Comparison of ENCODE assay signal across 9 cellular contexts in the genomic region with DNA sequence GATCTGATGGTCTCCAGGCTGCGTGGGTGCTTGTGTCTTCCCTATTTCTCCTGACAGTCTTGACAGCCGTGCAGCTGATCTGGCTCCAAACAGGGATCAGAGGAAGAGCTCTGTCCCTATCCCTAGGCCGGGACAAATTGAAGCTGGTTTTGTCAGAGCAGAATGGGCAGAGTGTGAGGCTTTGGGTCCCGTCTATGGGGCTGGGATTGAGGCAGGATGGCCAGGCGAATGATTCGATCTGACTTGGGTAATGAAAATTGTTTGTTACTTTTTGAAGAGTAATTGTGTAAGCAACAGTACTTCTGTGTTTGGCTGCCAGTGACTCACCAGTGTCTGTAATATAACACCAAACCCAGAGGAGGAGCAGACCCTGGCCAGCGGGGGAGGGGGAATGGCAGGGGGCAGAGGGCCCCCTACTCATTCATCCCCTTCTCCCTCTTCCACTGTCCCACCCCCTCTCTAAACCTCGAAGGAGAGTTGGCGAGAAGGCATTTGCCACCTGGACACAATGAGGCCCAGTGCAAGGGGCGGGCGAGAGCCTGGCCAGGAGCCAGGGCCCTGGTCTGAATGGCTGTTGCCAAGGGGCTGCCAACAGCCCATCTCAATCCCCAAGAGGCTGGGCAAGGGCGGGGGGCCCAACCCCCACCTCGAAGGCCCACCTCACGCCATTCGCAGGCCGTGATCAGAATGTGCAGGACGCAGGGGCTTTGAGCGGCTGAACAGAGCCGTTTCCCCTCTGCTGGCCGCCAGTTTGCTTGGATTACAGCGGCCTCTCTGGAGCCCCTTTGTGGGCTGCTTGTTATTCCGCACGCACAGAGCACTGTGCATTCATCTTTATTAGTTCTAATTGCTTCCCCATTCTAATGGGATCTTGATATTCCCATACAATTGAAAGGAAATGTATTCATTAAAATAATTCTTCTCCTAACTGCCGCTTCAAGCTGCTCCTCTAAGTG. TPM values are rescaled to one million over a fixed set of nuclear protein-coding genes. Genes with fewer than 3 reads are reported as not detected.
DNase-seq lines count a peak whose midpoint lies in the region; ATAC-seq and TF ChIP-seq lines count a peak whose summit lies in the region.
"Had no signal": no experiment of that assay in that cellular context is flagged by ENCODE, and none has a peak within 500 bp of the region (broad histone marks: within the 10 kb centered on the region; RNA-seq: fewer than 3 reads in every experiment).

No MANE protein-coding gene starts in this region.

- no peak for TF ChIP-seq CTCF in fibroblast of pulmonary artery (IDR thresholded peaks at IDR 0.05; ENCODE audit: low read length, missing control alignments)
- no peak for TF ChIP-seq CTCF in psoas muscle (IDR thresholded peaks at IDR 0.05)
- TF ChIP-seq CTCF in CD4-positive, alpha-beta T cell (IDR thresholded peaks at IDR 0.05), result no peak

- no peak overlapping the region for H3K4me3 Mint-ChIP-seq in stimulated activated effector memory CD8-positive, alpha-beta T cell treated with anti-CD3 and anti-CD28 coated beads, Interleukin-12 subunit alpha, Interleukin-12 subunit beta, amount 100 ng/mL, for 72 hours
- no peak overlapping the region for H3K4me3 Mint-ChIP-seq in CD4-positive, alpha-beta T cell
- H3K4me3 Mint-ChIP-seq: central memory CD8-positive, alpha-beta T cell had no signal

- DNase-seq in GM03348 (ENCODE audit: low spot score), result peak; percentile 86
- peak; percentile 52 for DNase-seq in NCI-H526 treated with DMSO at 0.1 percent for 48 hours (lab: John Stamatoyannopoulos, UW)
- peak; percentile 57 for DNase-seq in fibroblast of pulmonary artery (ENCODE audit: low read depth)
- DNase-seq in psoas muscle, result no peak
- no peak for DNase-seq in stimulated activated effector memory CD8-positive, alpha-beta T cell treated with anti-CD3 and anti-CD28 coated beads, Interleukin-12 subunit alpha, Interleukin-12 subunit beta, amount 100 ng/mL, for 72 hours (ENCODE audit: low spot score in 2 of 2)
- no peak for DNase-seq in CD4-positive, alpha-beta T cell

- no peak overlapping the region for H3K27ac Mint-ChIP-seq in stimulated activated effector memory CD8-positive, alpha-beta T cell treated with anti-CD3 and anti-CD28 coated beads, Interleukin-12 subunit alpha, Interleukin-12 subunit beta, amount 100 ng/mL, for 72 hours
- H3K27ac Mint-ChIP-seq in CD4-positive, alpha-beta T cell, result no peak overlapping the region

- peaks cover 16% of the 10 kb centered on the region for H3K4me1 ChIP-seq in psoas muscle

- no peaks in the 10 kb centered on the region for H3K27me3 ChIP-seq in psoas muscle (ENCODE audit: insufficient read depth in 3 of 3, low read length in 2 of 3)
- no peaks in the 10 kb centered on the region for H3K27me3 ChIP-seq in CD4-positive, alpha-beta T cell (ENCODE audit: control insufficient read depth, insufficient read depth, low read length)

- H3K36me3 Mint-ChIP-seq in stimulated activated effector memory CD8-positive, alpha-beta T cell treated with anti-CD3 and anti-CD28 coated beads, Interleukin-12 subunit alpha, Interleukin-12 subunit beta, amount 100 ng/mL, for 72 hours, result peaks cover 7% of the 10 kb centered on the region
- no peaks in the 10 kb centered on the region for H3K36me3 Mint-ChIP-seq in CD4-positive, alpha-beta T cell (ENCODE audit: low read depth)

- H3K27me3 Mint-ChIP-seq in CD4-positive, alpha-beta T cell, result no peaks in the 10 kb centered on the region
- H3K27me3 Mint-ChIP-seq: central memory CD8-positive, alpha-beta T cell had no signal

- H3K4me3 ChIP-seq in fibroblast of pulmonary artery (replicated peaks; ENCODE audit: low read depth, low read length) (no peak overlapping the region), psoas muscle (peak overlapping the region; percentile 19)

- POLR2A ChIA-PET in CD4-positive, alpha-beta T cell (lab: Charles Lee), result no interaction called here

- H3K9me3 ChIP-seq in psoas muscle, result no peaks in the 10 kb centered on the region
- H3K9me3 ChIP-seq in CD4-positive, alpha-beta T cell (ENCODE audit: control insufficient read depth, low read length), result no peaks in the 10 kb centered on the region

- peak overlapping the region; percentile 65 for H3K27ac ChIP-seq in psoas muscle
- no peak overlapping the region for H3K27ac ChIP-seq in CD4-positive, alpha-beta T cell (ENCODE audit: low read depth, low read length)

- intact Hi-C loops in psoas muscle (cut with DNase I), result no loop called here
- intact Hi-C loops in CD4-positive, alpha-beta T cell (cut with DNase I, micrococcal nuclease), result no loop called here

- H3K36me3 ChIP-seq in psoas muscle (ENCODE audit: insufficient read depth in 1 of 2, low read depth in 1 of 2), result no peaks in the 10 kb centered on the region

- 47 to 55% (median 52%) methylated on average over 23 to 24 of the region's 24 CpGs for WGBS in psoas muscle, 3 donors

- CTCF ChIA-PET in CD4-positive, alpha-beta T cell (lab: Charles Lee), result no interaction called here

- no peaks in the 10 kb centered on the region for H3K9me3 Mint-ChIP-seq in stimulated activated effector memory CD8-positive, alpha-beta T cell treated with anti-CD3 and anti-CD28 coated beads, Interleukin-12 subunit alpha, Interleukin-12 subunit beta, amount 100 ng/mL, for 72 hours
- H3K9me3 Mint-ChIP-seq in CD4-positive, alpha-beta T cell, result no peaks in the 10 kb centered on the region
- H3K9me3 Mint-ChIP-seq: central memory CD8-positive, alpha-beta T cell had no signal

- H3K4me1 Mint-ChIP-seq in stimulated activated effector memory CD8-positive, alpha-beta T cell treated with anti-CD3 and anti-CD28 coated beads, Interleukin-12 subunit alpha, Interleukin-12 subunit beta, amount 100 ng/mL, for 72 hours, result peaks cover 7% of the 10 kb centered on the region
- H3K4me1 Mint-ChIP-seq in CD4-positive, alpha-beta T cell (ENCODE audit: low read depth), result peaks cover 12% of the 10 kb centered on the region

- peak; percentile 52 to 70 (median 60) for ATAC-seq in psoas muscle
- ATAC-seq in stimulated activated effector memory CD8-positive, alpha-beta T cell treated with anti-CD3 and anti-CD28 coated beads, Interleukin-12 subunit alpha, Interleukin-12 subunit beta, amount 100 ng/mL, for 72 hours, result no peak
- ATAC-seq in CD4-positive, alpha-beta T cell (ENCODE audit: poor library complexity), result no peak
- ATAC-seq in GM18870 (IDR thresholded peaks at IDR 0.05; ENCODE audit: unreplicated experiment), result no peak
- ATAC-seq in HG02852 (IDR thresholded peaks at IDR 0.05; ENCODE audit: unreplicated experiment), result no peak

RNA-seq across cellular contexts. Expression of gene MAGEF1, which starts 5.1 kb away (rescaled TPM):
- 10 to 100 TPM; 13.0 to 23.6 (median 15.9) TPM for total RNA-seq in psoas muscle
- polyA plus RNA-seq in psoas muscle, result 10 to 100 TPM; 14.3 to 27.3 (median 27.1) TPM
- total RNA-seq in CD4-positive, alpha-beta T cell, result 1 to 10 TPM; 5.8 to 6.1 TPM

Comparison
In these comparisons a context has a peak if more than half of its experiments do, and no peak if none do; other contexts are left out.
1. DNase-seq: peak in GM03348 (single experiment), NCI-H526 treated with DMSO at 0.1 percent for 48 hours (single experiment) and fibroblast of pulmonary artery (single experiment); none in psoas muscle (0 of 2), stimulated activated effector memory CD8-positive, alpha-beta T cell treated with anti-CD3 and anti-CD28 coated beads, Interleukin-12 subunit alpha, Interleukin-12 subunit beta, amount 100 ng/mL, for 72 hours (0 of 2) and CD4-positive, alpha-beta T cell (0 of 10).
2. ATAC-seq: peak in psoas muscle (4 of 4); none in stimulated activated effector memory CD8-positive, alpha-beta T cell treated with anti-CD3 and anti-CD28 coated beads, Interleukin-12 subunit alpha, Interleukin-12 subunit beta, amount 100 ng/mL, for 72 hours (single experiment), CD4-positive, alpha-beta T cell (single experiment), GM18870 (single experiment) and HG02852 (single experiment).